8 cellular contexts compared by ENCODE assay signal in genomic region chr17:42797067-42798007, GRCh38.
DNase-seq lines count a peak whose midpoint lies in the region; ATAC-seq and TF ChIP-seq lines count a peak whose summit lies in the region.

No MANE protein-coding gene starts in this region.

- peaks cover 21% of the 10 kb centered on the region for H3K4me1 Mint-ChIP-seq in stimulated activated naive CD8-positive, alpha-beta T cell treated with anti-CD3 and anti-CD28 coated beads, Interleukin-15, Interleukin-2, amounts not matched to agents 100 ng/mL and 50 ng/mL, for 24 hours (ENCODE audit: low read depth)
- peaks cover 25% of the 10 kb centered on the region for H3K4me1 Mint-ChIP-seq in memory B cell

- no peak for TF ChIP-seq CTCF in brain microvascular endothelial cell (IDR thresholded peaks at IDR 0.05; ENCODE audit: low read depth, low read length, missing control alignments)

- peaks cover 8% of the 10 kb centered on the region for H3K36me3 Mint-ChIP-seq in stimulated activated naive CD8-positive, alpha-beta T cell treated with anti-CD3 and anti-CD28 coated beads, Interleukin-15, Interleukin-2, amounts not matched to agents 100 ng/mL and 50 ng/mL, for 24 hours (ENCODE audit: low read depth)
- peaks cover 6% of the 10 kb centered on the region for H3K36me3 Mint-ChIP-seq in memory B cell

- in situ Hi-C loops in brain microvascular endothelial cell (cut with HindIII; ENCODE audit: low pct_ligation_motif_present, low sequenced_read_pairs): no loop called here

- peak overlapping the region; percentile 98 for H3K4me3 ChIP-seq in brain microvascular endothelial cell (ENCODE audit: low read depth, low read length)

- H3K27ac Mint-ChIP-seq in stimulated activated naive CD8-positive, alpha-beta T cell treated with anti-CD3 and anti-CD28 coated beads, Interleukin-15, Interleukin-2, amounts not matched to agents 100 ng/mL and 50 ng/mL, for 24 hours: no peak overlapping the region
- no peak overlapping the region for H3K27ac Mint-ChIP-seq in memory B cell

- peaks cover 3% of the 10 kb centered on the region for H3K9me3 Mint-ChIP-seq in stimulated activated naive CD8-positive, alpha-beta T cell treated with anti-CD3 and anti-CD28 coated beads, Interleukin-15, Interleukin-2, amounts not matched to agents 100 ng/mL and 50 ng/mL, for 24 hours
- H3K9me3 Mint-ChIP-seq in memory B cell: no peaks in the 10 kb centered on the region

- no peak for ATAC-seq in stimulated activated naive CD8-positive, alpha-beta T cell treated with anti-CD3 and anti-CD28 coated beads, Interleukin-15, Interleukin-2, amounts not matched to agents 100 U/mL and 50 U/mL, for 24 hours
- ATAC-seq in memory B cell (ENCODE audit: low read depth) (no peak), HG03139 (IDR thresholded peaks at IDR 0.05; ENCODE audit: unreplicated experiment) (no peak)

- no peaks in the 10 kb centered on the region for H3K36me3 ChIP-seq in brain microvascular endothelial cell (replicated peaks)

- peak overlapping the region; percentile 90 for H3K4me3 Mint-ChIP-seq in stimulated activated naive CD8-positive, alpha-beta T cell treated with anti-CD3 and anti-CD28 coated beads, Interleukin-15, Interleukin-2, amounts not matched to agents 100 ng/mL and 50 ng/mL, for 24 hours
- peak overlapping the region; percentile 96 for H3K4me3 Mint-ChIP-seq in memory B cell

- no peaks in the 10 kb centered on the region for H3K27me3 ChIP-seq in brain microvascular endothelial cell (replicated peaks)

- no peak for DNase-seq in stimulated activated naive CD8-positive, alpha-beta T cell treated with anti-CD3 and anti-CD28 coated beads, Interleukin-15, Interleukin-2, amounts not matched to agents 100 U/mL and 50 U/mL, for 24 hours
- DNase-seq in brain microvascular endothelial cell (no peak), memory B cell (ENCODE audit: low spot score in 2 of 2) (no peak), NCI-H1436 treated with DMSO at 0.1 percent for 48 hours (lab: John Stamatoyannopoulos, UW) (no peak), NCI-H2081 treated with DMSO at 0.1 percent for 48 hours (lab: John Stamatoyannopoulos, UW) (no peak), SHP77 (lab: John Stamatoyannopoulos, UW) (no peak)

- H3K27me3 Mint-ChIP-seq in stimulated activated naive CD8-positive, alpha-beta T cell treated with anti-CD3 and anti-CD28 coated beads, Interleukin-15, Interleukin-2, amounts not matched to agents 100 ng/mL and 50 ng/mL, for 24 hours: peaks cover 10% of the 10 kb centered on the region
- H3K27me3 Mint-ChIP-seq in memory B cell: no peaks in the 10 kb centered on the region

- H3K27ac ChIP-seq in brain microvascular endothelial cell: no peak overlapping the region
